Comparison of ENCODE assay signal across 14 cellular contexts in genomic region chr9:134554011-134554749, GRCh38.
DNase-seq lines count a peak whose midpoint lies in the region; ATAC-seq and TF ChIP-seq lines count a peak whose summit lies in the region.
"Had no signal": no experiment of that assay in that cellular context is flagged by ENCODE, and none has a peak within 500 bp of the region (broad histone marks: within the 10 kb centered on the region; RNA-seq: fewer than 3 reads in every experiment).

No MANE protein-coding gene starts in this region.

- H3K79me2 ChIP-seq in PC-3 (ENCODE audit: low read length): no peaks in the 10 kb centered on the region

- no peak overlapping the region for H3K56ac ChIP-seq in IMR-90 (ENCODE audit: extremely low read depth, insufficient read depth, low read length)

- in situ Hi-C loops in IMR-90 (cut with MboI; ENCODE audit: low sequenced_read_pairs): no loop called here

- H3K27me3 Mint-ChIP-seq in activated T-helper 1 cell treated with anti-CD3 and anti-CD28 coated beads, Interleukin-12 subunit alpha, Interleukin-12 subunit beta, Interleukin-2, Interleukin-4 antibody, amounts not matched to agents 30 ng/mL and 10 ng/mL and 1 ng/mL, durations not matched to agents 14 hours and 24 hours and 36 hours (ENCODE audit: insufficient read depth): no peaks in the 10 kb centered on the region
- peaks cover 7% of the 10 kb centered on the region for H3K27me3 Mint-ChIP-seq in activated CD8-positive, alpha-beta T cell treated with anti-CD3 and anti-CD28 coated beads, Interleukin-2, amount 10 ng/mL, durations not matched to agents 7 days and 5 days (ENCODE audit: low read depth)

- ATAC-seq in IMR-90 (ENCODE audit: low read depth) (no peak), PC-3 (no peak)
- ATAC-seq in activated CD8-positive, alpha-beta T cell treated with anti-CD3 and anti-CD28 coated beads, Interleukin-2, amount 10 ng/mL, durations not matched to agents 7 days and 5 days: no peak
- ATAC-seq: CD8-positive, alpha-beta T cell had no signal

- H3K27me3 ChIP-seq in A673 (replicated peaks; ENCODE audit: insufficient read depth, low read depth, low read length, poor library complexity) (no peaks in the 10 kb centered on the region), IMR-90 (ENCODE audit: control insufficient read depth, insufficient read depth, low read length) (no peaks in the 10 kb centered on the region), left ventricle myocardium inferior (ENCODE audit: low read depth) (peaks cover 69% of the 10 kb centered on the region), PC-3 (ENCODE audit: low read length) (no peaks in the 10 kb centered on the region)

- no peaks in the 10 kb centered on the region for H3K9me3 Mint-ChIP-seq in activated T-helper 1 cell treated with anti-CD3 and anti-CD28 coated beads, Interleukin-12 subunit alpha, Interleukin-12 subunit beta, Interleukin-2, Interleukin-4 antibody, amounts not matched to agents 30 ng/mL and 10 ng/mL and 1 ng/mL, durations not matched to agents 14 hours and 24 hours and 36 hours
- H3K9me3 Mint-ChIP-seq in activated CD8-positive, alpha-beta T cell treated with anti-CD3 and anti-CD28 coated beads, Interleukin-2, amount 10 ng/mL, durations not matched to agents 7 days and 5 days (ENCODE audit: insufficient read depth): no peaks in the 10 kb centered on the region

- no peaks in the 10 kb centered on the region for H3K9me2 ChIP-seq in PC-3 (replicated peaks; ENCODE audit: low read length)

- H4K20me1 ChIP-seq in IMR-90 (ENCODE audit: insufficient read depth, low read length) (no peaks in the 10 kb centered on the region; the same call in 1 of the 2 replicates), PC-3 (ENCODE audit: low read length) (no peaks in the 10 kb centered on the region)

- peaks cover 11% of the 10 kb centered on the region; the same call in 1 of the 2 replicates for H3K9me1 ChIP-seq in IMR-90 (ENCODE audit: insufficient read depth, low read length)

- TF ChIP-seq CTCF in A673 (conservative IDR thresholded peaks at IDR 0.05; ENCODE audit: low read depth, low read length) (no peak), IMR-90 (conservative IDR thresholded peaks at IDR 0.05; ENCODE audit: low read depth, low read length) (no peak), left ventricle myocardium inferior (IDR thresholded peaks at IDR 0.05; ENCODE audit: borderline replicate concordance) (no peak), PC-3 (conservative IDR thresholded peaks at IDR 0.05; ENCODE audit: low read depth, low read length) (no peak)

- DNase-seq in A673 (ENCODE audit: low spot score) (no peak), IMR-90 (no peak), left ventricle myocardium inferior (peak; percentile 5), posterior vena cava (ENCODE audit: low spot score) (peak; percentile 73), PC-3 (no peak), AG20443 (ENCODE audit: low spot score) (no peak)
- no peak for DNase-seq in activated T-helper 1 cell treated with anti-CD3 and anti-CD28 coated beads, Interleukin-12 subunit alpha, Interleukin-12 subunit beta, Interleukin-2, Interleukin-4 antibody, amounts not matched to agents 30 ng/mL and 10 ng/mL and 1 ng/mL, durations not matched to agents 14 hours and 24 hours and 36 hours (ENCODE audit: low spot score)
- no peak for DNase-seq in activated CD8-positive, alpha-beta T cell treated with anti-CD3 and anti-CD28 coated beads, Interleukin-2, amount 10 ng/mL, durations not matched to agents 7 days and 5 days
- DNase-seq: CD8-positive, alpha-beta T cell; DMS79 treated with DMSO at 0.1 percent for 48 hours; NCI-H1092; PC-9; SHP77 treated with DMSO at 0.1 percent for 48 hours had no signal

- H2BK5ac ChIP-seq in IMR-90 (ENCODE audit: low read depth, low read length, poor library complexity, severe bottlenecking): no peak overlapping the region

- H3K4me2 ChIP-seq in IMR-90 (ENCODE audit: low read depth, low read length): no peak overlapping the region
- no peak overlapping the region for H3K4me2 ChIP-seq in PC-3 (ENCODE audit: low read length)
- H3K4me2 ChIP-seq: KMS-11, PC-9 had no signal

- H2BK15ac ChIP-seq in IMR-90 (ENCODE audit: low read depth, low read length): no peak overlapping the region

- H3K36me3 ChIP-seq in A673 (ENCODE audit: insufficient read depth, low read length, poor library complexity, severe bottlenecking) (no peaks in the 10 kb centered on the region), IMR-90 (ENCODE audit: control insufficient read depth, insufficient read depth, low read length) (no peaks in the 10 kb centered on the region), left ventricle myocardium inferior (no peaks in the 10 kb centered on the region), PC-3 (ENCODE audit: low read depth, low read length) (no peaks in the 10 kb centered on the region)

- WGBS in IMR-90 (ENCODE audit: extremely low coverage in 2 of 2, insufficient read length in 1 of 2), 2 experiments: 85% methylated on average over 4 of the region's 23 CpGs; no CpG with 5 or more reads in 1 of the 2 experiments

- H3K36me3 Mint-ChIP-seq in activated T-helper 1 cell treated with anti-CD3 and anti-CD28 coated beads, Interleukin-12 subunit alpha, Interleukin-12 subunit beta, Interleukin-2, Interleukin-4 antibody, amounts not matched to agents 30 ng/mL and 10 ng/mL and 1 ng/mL, durations not matched to agents 14 hours and 24 hours and 36 hours (ENCODE audit: low read depth): no peaks in the 10 kb centered on the region
- H3K36me3 Mint-ChIP-seq in activated CD8-positive, alpha-beta T cell treated with anti-CD3 and anti-CD28 coated beads, Interleukin-2, amount 10 ng/mL, durations not matched to agents 7 days and 5 days (ENCODE audit: low read depth): peaks cover 2% of the 10 kb centered on the region
- H3K36me3 Mint-ChIP-seq: CD8-positive, alpha-beta T cell had no signal

- peak overlapping the region; percentile 18 for H2AFZ ChIP-seq in IMR-90 (replicated peaks; ENCODE audit: low read length, poor library complexity)
- H2AFZ ChIP-seq in PC-3 (ENCODE audit: low read length): no peak overlapping the region
- H2AFZ ChIP-seq: PC-9 had no signal

- peak overlapping the region; percentile 40; the same call in 1 of the 2 replicates for H2BK120ac ChIP-seq in IMR-90 (ENCODE audit: low read depth, low read length)

- H3K27ac ChIP-seq in A673 (ENCODE audit: low read depth, low read length, poor library complexity, severe bottlenecking) (peak overlapping the region; percentile 78), IMR-90 (ENCODE audit: insufficient read depth, low read length) (no peak overlapping the region), left ventricle myocardium inferior (replicated peaks) (peak overlapping the region; percentile 40), PC-3 (ENCODE audit: low read length) (no peak overlapping the region)
- H3K27ac ChIP-seq: KMS-11, PC-9 had no signal

- H3K4ac ChIP-seq in IMR-90 (ENCODE audit: low read depth, low read length): peak overlapping the region; percentile 38

- intact Hi-C loops in A673 (cut with micrococcal nuclease; ENCODE audit: unreplicated experiment) (loop anchor here (5.0 kb wide), 1 partner anchor 97 kb away; no protein-coding TSS in a partner anchor), IMR-90 (cut with micrococcal nuclease) (loop anchor here (5.0 kb wide), 1 partner anchor 88 kb away; the partner anchor contains the start of gene COL5A1), left ventricle myocardium inferior (cut with micrococcal nuclease) (no loop called here), posterior vena cava (cut with DNase I) (no loop called here), PC-3 (cut with micrococcal nuclease) (no loop called here)
- intact Hi-C loops in activated T-helper 1 cell treated with anti-CD3 and anti-CD28 coated beads, Interleukin-12 subunit alpha, Interleukin-12 subunit beta, Interleukin-2, Interleukin-4 antibody, amounts not matched to agents 30 ng/mL and 10 ng/mL and 1 ng/mL, durations not matched to agents 14 hours and 24 hours and 36 hours (cut with micrococcal nuclease): no loop called here

- no peaks in the 10 kb centered on the region for H3F3A ChIP-seq in PC-3 (ENCODE audit: low read length, unreplicated experiment)

- H3K9me3 ChIP-seq in A673 (ENCODE audit: low read depth, low read length, poor library complexity, severe bottlenecking) (no peaks in the 10 kb centered on the region), IMR-90 (ENCODE audit: control insufficient read depth, insufficient read depth, low read length) (no peaks in the 10 kb centered on the region), left ventricle myocardium inferior (replicated peaks) (no peaks in the 10 kb centered on the region), PC-3 (ENCODE audit: low read length) (no peaks in the 10 kb centered on the region)

- no peaks in the 10 kb centered on the region for H3K79me1 ChIP-seq in IMR-90 (ENCODE audit: low read depth in 1 of 2, low read length in 2 of 2)

- BruUV-seq in A673 (replicated peaks; lab: Mats Ljungman, UMichigan) (no TSS peak), IMR-90 (replicated peaks; lab: Mats Ljungman, UMichigan) (no TSS peak), PC-3 (replicated peaks; lab: Mats Ljungman, UMichigan) (no TSS peak)

- H3K4me3 Mint-ChIP-seq in activated T-helper 1 cell treated with anti-CD3 and anti-CD28 coated beads, Interleukin-12 subunit alpha, Interleukin-12 subunit beta, Interleukin-2, Interleukin-4 antibody, amounts not matched to agents 30 ng/mL and 10 ng/mL and 1 ng/mL, durations not matched to agents 14 hours and 24 hours and 36 hours: no peak overlapping the region
- H3K4me3 Mint-ChIP-seq in activated CD8-positive, alpha-beta T cell treated with anti-CD3 and anti-CD28 coated beads, Interleukin-2, amount 10 ng/mL, durations not matched to agents 7 days and 5 days: no peak overlapping the region
- H3K4me3 Mint-ChIP-seq: CD8-positive, alpha-beta T cell had no signal

- no peak overlapping the region for H3K14ac ChIP-seq in IMR-90 (replicated peaks; ENCODE audit: low read depth, low read length)

- TF ChIP-seq POLR2A in IMR-90 (IDR thresholded peaks at IDR 0.05; ENCODE audit: low read depth, low read length): no peak

- H2AK5ac ChIP-seq in IMR-90 (ENCODE audit: low read depth, low read length): peak overlapping the region; percentile 80

- CTCF ChIA-PET in A673 (lab: Charles Lee): no interaction called here
- CTCF ChIA-PET in IMR-90 (lab: Yijun Ruan, JAX): no interaction called here
- CTCF ChIA-PET in PC-3 (lab: Charles Lee): no interaction called here
- CTCF ChIA-PET in activated CD8-positive, alpha-beta T cell treated with anti-CD3 and anti-CD28 coated beads, Interleukin-2, amount 10 ng/mL, durations not matched to agents 7 days and 5 days (lab: Charles Lee): no interaction called here

- H2BK20ac ChIP-seq in IMR-90 (ENCODE audit: low read depth, low read length): peak overlapping the region; percentile 38; the same call in 1 of the 2 replicates

- H3K27ac Mint-ChIP-seq in activated T-helper 1 cell treated with anti-CD3 and anti-CD28 coated beads, Interleukin-12 subunit alpha, Interleukin-12 subunit beta, Interleukin-2, Interleukin-4 antibody, amounts not matched to agents 30 ng/mL and 10 ng/mL and 1 ng/mL, durations not matched to agents 14 hours and 24 hours and 36 hours: no peak overlapping the region
- no peak overlapping the region for H3K27ac Mint-ChIP-seq in activated CD8-positive, alpha-beta T cell treated with anti-CD3 and anti-CD28 coated beads, Interleukin-2, amount 10 ng/mL, durations not matched to agents 7 days and 5 days
- H3K27ac Mint-ChIP-seq: CD8-positive, alpha-beta T cell had no signal

- H3K18ac ChIP-seq in IMR-90 (ENCODE audit: low read depth, low read length): no peak overlapping the region

- H3K23ac ChIP-seq in IMR-90 (ENCODE audit: low read depth, low read length): no peak overlapping the region

- no peak overlapping the region for H2AK9ac ChIP-seq in IMR-90 (replicated peaks; ENCODE audit: low read depth, low read length, poor library complexity)

- POLR2A ChIA-PET in A673 (lab: Charles Lee; ENCODE audit: low non-redundant PET) (no interaction called here), IMR-90 (lab: Charles Lee; ENCODE audit: unreplicated experiment) (no interaction called here), PC-3 (lab: Charles Lee; ENCODE audit: unreplicated experiment) (no interaction called here)
- POLR2A ChIA-PET in activated CD8-positive, alpha-beta T cell treated with anti-CD3 and anti-CD28 coated beads, Interleukin-2, amount 10 ng/mL, durations not matched to agents 7 days and 5 days (lab: Charles Lee): no interaction called here

- no peak overlapping the region for H3K4me3 ChIP-seq in A673 (ENCODE audit: low read depth, low read length, poor library complexity, severe bottlenecking)
- no peak overlapping the region for H3K4me3 ChIP-seq in IMR-90 (ENCODE audit: insufficient read depth, low read depth, low read length)
- no peak overlapping the region for H3K4me3 ChIP-seq in left ventricle myocardium inferior
- no peak overlapping the region for H3K4me3 ChIP-seq in PC-3 (ENCODE audit: low read length)
- H3K4me3 ChIP-seq: PC-9 had no signal

- no peak overlapping the region for H4K8ac ChIP-seq in IMR-90 (ENCODE audit: low read depth in 2 of 2, low read length in 2 of 2)

- 0 out of 2 replicates have a peak overlapping the region, but pooled peaks have one; percentile 33 for H4K91ac ChIP-seq in IMR-90 (ENCODE audit: insufficient read depth, low read depth, low read length)

- dilution Hi-C loops in IMR-90 (cut with HindIII; ENCODE audit: low sequenced_read_pairs, unreplicated experiment): no loop called here

- H3K9ac ChIP-seq in IMR-90 (ENCODE audit: low read depth, low read length) (no peak overlapping the region), PC-3 (ENCODE audit: low read length) (no peak overlapping the region)
- H3K9ac ChIP-seq: KMS-11 had no signal

- no peak for TF ChIP-seq RAD21 in IMR-90 (IDR thresholded peaks at IDR 0.05; ENCODE audit: low read length)

- no peak overlapping the region for H4K5ac ChIP-seq in IMR-90 (ENCODE audit: low read depth, low read length)

- H3K4me1 Mint-ChIP-seq in activated T-helper 1 cell treated with anti-CD3 and anti-CD28 coated beads, Interleukin-12 subunit alpha, Interleukin-12 subunit beta, Interleukin-2, Interleukin-4 antibody, amounts not matched to agents 30 ng/mL and 10 ng/mL and 1 ng/mL, durations not matched to agents 14 hours and 24 hours and 36 hours (ENCODE audit: low read depth): no peaks in the 10 kb centered on the region
- H3K4me1 Mint-ChIP-seq in activated CD8-positive, alpha-beta T cell treated with anti-CD3 and anti-CD28 coated beads, Interleukin-2, amount 10 ng/mL, durations not matched to agents 7 days and 5 days (ENCODE audit: low read depth): peaks cover 8% of the 10 kb centered on the region

- H3K4me1 ChIP-seq in A673 (ENCODE audit: insufficient read depth, low read length, poor library complexity, severe bottlenecking) (peaks cover 38% of the 10 kb centered on the region), IMR-90 (ENCODE audit: control insufficient read depth, insufficient read depth, low read length) (peaks cover 32% of the 10 kb centered on the region), left ventricle myocardium inferior (peaks cover 23% of the 10 kb centered on the region), PC-3 (ENCODE audit: insufficient read depth, low read length) (peaks cover 14% of the 10 kb centered on the region)

Comparison
In these comparisons a context has a peak if more than half of its experiments do, and no peak if none do; other contexts are left out.
1. DNase-seq: peak in left ventricle myocardium inferior (single experiment) and posterior vena cava (single experiment); none in A673 (single experiment), IMR-90 (single experiment), activated T-helper 1 cell treated with anti-CD3 and anti-CD28 coated beads, Interleukin-12 subunit alpha, Interleukin-12 subunit beta, Interleukin-2, Interleukin-4 antibody, amounts not matched to agents 30 ng/mL and 10 ng/mL and 1 ng/mL, durations not matched to agents 14 hours and 24 hours and 36 hours (single experiment), PC-3 (single experiment), activated CD8-positive, alpha-beta T cell treated with anti-CD3 and anti-CD28 coated beads, Interleukin-2, amount 10 ng/mL, durations not matched to agents 7 days and 5 days (single experiment) and AG20443 (single experiment).
2. H3K27ac ChIP-seq: peak in A673 (single experiment) and left ventricle myocardium inferior (single experiment); none in IMR-90 (single experiment) and PC-3 (single experiment).
3. intact Hi-C loops: an anchor here in A673 (5.0 kb wide) and IMR-90 (5.0 kb wide); none called in left ventricle myocardium inferior, posterior vena cava, activated T-helper 1 cell treated with anti-CD3 and anti-CD28 coated beads, Interleukin-12 subunit alpha, Interleukin-12 subunit beta, Interleukin-2, Interleukin-4 antibody, amounts not matched to agents 30 ng/mL and 10 ng/mL and 1 ng/mL, durations not matched to agents 14 hours and 24 hours and 36 hours and PC-3.